In the genomic region with DNA sequence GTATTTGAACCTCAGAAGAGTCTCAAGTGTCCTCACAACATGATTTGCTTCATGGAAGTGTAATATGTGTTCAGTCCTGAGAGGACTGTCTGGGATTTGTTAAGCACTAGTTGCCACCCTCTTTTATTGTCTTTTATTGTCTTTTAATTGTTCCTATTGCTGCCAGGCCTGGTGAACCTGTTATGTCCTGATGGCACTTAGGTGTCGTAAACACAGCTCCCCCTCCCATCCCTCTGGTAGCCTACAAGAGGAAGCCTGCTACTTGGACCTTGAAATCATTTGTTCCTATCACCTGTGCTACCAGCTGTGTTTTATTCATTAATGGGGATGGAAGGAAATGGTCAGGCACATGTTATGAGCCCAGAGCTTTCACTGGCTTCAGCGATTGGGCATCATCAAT, we compare ENCODE assay signal across 20 cellular contexts. TPM values are rescaled to one million over a fixed set of nuclear protein-coding genes. Genes with fewer than 3 reads are reported as not detected.
A peak's percentile ranks its signal among the peaks of the same experiment; 100 is the strongest.
DNase-seq lines count a peak whose midpoint lies in the region; ATAC-seq and TF ChIP-seq lines count a peak whose summit lies in the region.
"Had no signal": no experiment of that assay in that cellular context is flagged by ENCODE, and none has a peak within 500 bp of the region (broad histone marks: within the 10 kb centered on the region; RNA-seq: fewer than 3 reads in every experiment).

No MANE protein-coding gene starts in this region.

- H3K27ac ChIP-seq in colonic mucosa (peak overlapping the region; percentile 62), tibial artery (no peak overlapping the region), ascending aorta (no peak overlapping the region)

- H3K4me3 ChIP-seq in colonic mucosa (no peak overlapping the region), tibial artery (no peak overlapping the region), ascending aorta (no peak overlapping the region)
- H3K4me3 ChIP-seq: K562 had no signal

- no peaks in the 10 kb centered on the region for H3K9me3 ChIP-seq in colonic mucosa
- H3K9me3 ChIP-seq in tibial artery: peaks cover 0 to 19% (median 6%) of the 10 kb centered on the region in 3 donors
- H3K9me3 ChIP-seq in ascending aorta: peaks cover 0 to 34% of the 10 kb centered on the region in 2 donors
- H3K9me3 ChIP-seq: BE2C had no signal

- DNase-seq in NCI-H510A treated with DMSO at 0.1 percent for 48 hours (lab: John Stamatoyannopoulos, UW) (peak; percentile 6), NCI-H510A (lab: John Stamatoyannopoulos, UW) (no peak), NCI-H2029 treated with DMSO at 0.1 percent for 48 hours (lab: John Stamatoyannopoulos, UW) (peak; percentile 83), colonic mucosa (peak; percentile 73), tibial artery (no peak), ascending aorta (ENCODE audit: low spot score in 2 of 2) (no peak)
- DNase-seq in stimulated activated naive B cell treated with anti-CD40 and anti-IgM and Interleukin-4, amounts not matched to agents 10 μg/mL and 1 μg/mL and 100 μg/mL, for 72 hours: no peak
- DNase-seq: BE2C; Caco-2; CD4-positive, alpha-beta T cell; DMS153; EL; GOT3; NCI-H1436; NCI-H1930; NCI-H524 treated with DMSO at 0.1 percent for 48 hours; Right ventricle myocardium superior; SW 1271 had no signal

- peaks cover 23 to 36% of the 10 kb centered on the region in 2 donors for H3K36me3 Mint-ChIP-seq in stimulated activated naive B cell treated with anti-CD40 and anti-IgM and Interleukin-4, amounts not matched to agents 10 μg/mL and 1 μg/mL and 100 μg/mL, for 72 hours

- peak overlapping the region; percentile 68 for H3K27ac Mint-ChIP-seq in stimulated activated naive B cell treated with anti-CD40 and anti-IgM and Interleukin-4, amounts not matched to agents 10 μg/mL and 1 μg/mL and 100 μg/mL, for 72 hours
- H3K27ac Mint-ChIP-seq: CD4-positive, alpha-beta T cell had no signal

- no peak overlapping the region for H3K4me3 Mint-ChIP-seq in stimulated activated naive B cell treated with anti-CD40 and anti-IgM and Interleukin-4, amounts not matched to agents 10 μg/mL and 1 μg/mL and 100 μg/mL, for 72 hours
- H3K4me3 Mint-ChIP-seq: CD4-positive, alpha-beta T cell had no signal

- peak in 1 of 2 donors; percentile 10 for ATAC-seq in stimulated activated naive B cell treated with anti-CD40 and anti-IgM and Interleukin-4, amounts not matched to agents 10 μg/mL and 1 μg/mL and 100 μg/mL, for 72 hours (replicated peaks)
- ATAC-seq in HG03565 (IDR thresholded peaks at IDR 0.05; ENCODE audit: unreplicated experiment): no peak
- ATAC-seq: K562 had no signal

- peaks cover 12 to 16% of the 10 kb centered on the region in 2 donors for H3K9me3 Mint-ChIP-seq in stimulated activated naive B cell treated with anti-CD40 and anti-IgM and Interleukin-4, amounts not matched to agents 10 μg/mL and 1 μg/mL and 100 μg/mL, for 72 hours

- H3K4me1 ChIP-seq in colonic mucosa (peaks cover 4% of the 10 kb centered on the region), tibial artery (no peaks in the 10 kb centered on the region), ascending aorta (no peaks in the 10 kb centered on the region)
- H3K4me1 ChIP-seq: BE2C, Caco-2 had no signal

- intact Hi-C loops in colonic mucosa (cut with DNase I): no loop called here
- intact Hi-C loops in tibial artery (cut with DNase I; ENCODE audit: low total_unique reads): no loop called here
- intact Hi-C loops in ascending aorta (cut with DNase I): no loop called here

- no peaks in the 10 kb centered on the region for H3K27me3 Mint-ChIP-seq in stimulated activated naive B cell treated with anti-CD40 and anti-IgM and Interleukin-4, amounts not matched to agents 10 μg/mL and 1 μg/mL and 100 μg/mL, for 72 hours
- H3K27me3 Mint-ChIP-seq: CD4-positive, alpha-beta T cell had no signal

- H3K9ac ChIP-seq in colonic mucosa (ENCODE audit: low read depth in 2 of 2, low read length in 2 of 2): no peak overlapping the region

- no peaks in the 10 kb centered on the region for H3K36me3 ChIP-seq in colonic mucosa
- H3K36me3 ChIP-seq in tibial artery: no peaks in the 10 kb centered on the region
- no peaks in the 10 kb centered on the region for H3K36me3 ChIP-seq in ascending aorta

- TF ChIP-seq CTCF in colonic mucosa (IDR thresholded peaks at IDR 0.05) (no peak), tibial artery (IDR thresholded peaks at IDR 0.05) (no peak), ascending aorta (IDR thresholded peaks at IDR 0.05) (no peak)

- H3K4me1 Mint-ChIP-seq in stimulated activated naive B cell treated with anti-CD40 and anti-IgM and Interleukin-4, amounts not matched to agents 10 μg/mL and 1 μg/mL and 100 μg/mL, for 72 hours: peaks cover 16 to 27% of the 10 kb centered on the region in 2 donors

- H3K27me3 ChIP-seq in colonic mucosa (no peaks in the 10 kb centered on the region), tibial artery (no peaks in the 10 kb centered on the region), ascending aorta (no peaks in the 10 kb centered on the region)
- H3K27me3 ChIP-seq: BE2C had no signal

RNA-seq across cellular contexts. Expression of gene CCNB2, which starts 19.3 kb away (rescaled TPM):
- total RNA-seq in colonic mucosa (10 to 100 TPM; 22.7 to 64.0 TPM), ascending aorta (not detected)

Comparison
In these comparisons a context has a peak if more than half of its experiments do, and no peak if none do; other contexts are left out.
1. DNase-seq: peak in NCI-H510A treated with DMSO at 0.1 percent for 48 hours (single experiment), NCI-H2029 treated with DMSO at 0.1 percent for 48 hours (single experiment) and colonic mucosa (single experiment); none in NCI-H510A (single experiment), stimulated activated naive B cell treated with anti-CD40 and anti-IgM and Interleukin-4, amounts not matched to agents 10 μg/mL and 1 μg/mL and 100 μg/mL, for 72 hours (single experiment), tibial artery (0 of 2) and ascending aorta (0 of 2).
2. RNA of gene CCNB2, which starts 19.3 kb away (total RNA-seq): 22.7 to 64.0 TPM in colonic mucosa; not detected in ascending aorta (single experiment); every median in the first group is over 10 times any median in the second.